15 cellular contexts compared by ENCODE assay signal in the genomic region with DNA sequence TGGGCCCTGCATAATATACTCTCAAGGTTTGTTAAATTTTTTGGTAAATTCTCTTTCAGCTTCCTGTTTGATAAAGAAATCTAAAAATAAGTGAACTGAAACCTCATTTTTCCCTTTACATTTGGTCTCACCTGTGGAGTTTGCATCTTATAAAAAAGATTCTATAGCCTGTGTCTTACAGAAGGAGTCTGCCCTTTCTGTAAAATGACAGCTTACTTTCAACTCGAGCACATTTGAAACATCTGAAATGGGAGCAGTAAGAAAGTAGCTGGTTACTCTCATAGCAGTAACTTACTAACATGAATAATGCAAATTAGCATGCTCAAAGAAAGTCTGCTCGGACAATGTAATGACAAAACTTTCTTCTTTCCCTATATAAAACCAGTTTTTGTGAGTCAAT.
"Had no signal": no experiment of that assay in that cellular context is flagged by ENCODE, and none has a peak within 500 bp of the region (broad histone marks: within the 10 kb centered on the region; RNA-seq: fewer than 3 reads in every experiment).

No MANE protein-coding gene starts in this region.

- H3K4me3 Mint-ChIP-seq: dendritic cell treated with granulocyte-macrophage colony-stimulating factor and Interleukin-4, amounts not matched to agents 40 ng/mL and 50 ng/mL, for 4 days; naive thymus-derived CD4-positive, alpha-beta T cell had no signal

- H3K27me3 Mint-ChIP-seq: dendritic cell treated with granulocyte-macrophage colony-stimulating factor and Interleukin-4, amounts not matched to agents 40 ng/mL and 50 ng/mL, for 4 days; naive thymus-derived CD4-positive, alpha-beta T cell had no signal

- H3K4me3 ChIP-seq: right atrium auricular region, sigmoid colon, skin epidermis had no signal

- H3K36me3 ChIP-seq: right atrium auricular region, sigmoid colon had no signal

- H3K9me3 ChIP-seq: right atrium auricular region, sigmoid colon had no signal

- H3K27ac ChIP-seq: right atrium auricular region, sigmoid colon, skin epidermis had no signal

- ATAC-seq: left lobe of liver; naive thymus-derived CD4-positive, alpha-beta T cell had no signal

- H3K27me3 ChIP-seq: right atrium auricular region, sigmoid colon had no signal

- DNase-seq: foreskin melanocyte; head of caudate nucleus; hippocampal formation; kidney glomerular epithelial cell; mammary epithelial cell; naive thymus-derived CD4-positive, alpha-beta T cell; posterior cingulate gyrus; sigmoid colon; stimulated activated CD4-positive, alpha-beta T cell treated with anti-CD3 and anti-CD28 coated beads, Interleukin-12 subunit alpha, Interleukin-12 subunit beta, amount 100 ng/mL, for 4 hours; stimulated activated naive CD4-positive, alpha-beta T cell treated with Interleukin-2 at 50 U/mL for 16 hours; trophoblast cell had no signal

- H3K4me1 ChIP-seq: right atrium auricular region, sigmoid colon had no signal

- H3K27ac Mint-ChIP-seq: dendritic cell treated with granulocyte-macrophage colony-stimulating factor and Interleukin-4, amounts not matched to agents 40 ng/mL and 50 ng/mL, for 4 days had no signal
